ENCODE assay signal across 29 cellular contexts in genomic region chr9:36025751-36026150, GRCh38.
"Had no signal": no experiment of that assay in that cellular context is flagged by ENCODE, and none has a peak within 500 bp of the region (broad histone marks: within the 10 kb centered on the region; RNA-seq: fewer than 3 reads in every experiment).

No MANE protein-coding gene starts in this region.

- H3K36me3 Mint-ChIP-seq: activated naive CD4-positive, alpha-beta T cell treated with anti-CD3 and anti-CD28 coated beads, Interleukin-2, amount 50 U/mL, for 72 hours; brain had no signal

- H3K9me3 ChIP-seq: adrenal gland, Peyer's patch had no signal

- DNase-seq: activated CD4-positive, alpha-beta T cell treated with anti-CD3 and anti-CD28 coated beads, Interleukin-2, amount 10 ng/mL, durations not matched to agents 24 days and 14 days; activated CD4-positive, alpha-beta T cell treated with anti-CD3 and anti-CD28 coated beads, Interleukin-2, amount 50 U/mL, for 4 hours; activated CD8-positive, alpha-beta memory T cell treated with anti-CD3 and anti-CD28 coated beads, Interleukin-2, amount 50 U/mL, for 4 hours; activated CD8-positive, alpha-beta T cell treated with anti-CD3 and anti-CD28 coated beads, Interleukin-2, amount 10 ng/mL, durations not matched to agents 7 days and 5 days; activated gamma-delta T cell treated with Interleukin-2 at 50 U/mL for 16 hours; activated naive CD4-positive, alpha-beta T cell treated with anti-CD3 and anti-CD28 coated beads for 36 hours; activated T-cell treated with anti-CD3 and anti-CD28 coated beads for 4 hours; activated T-cell treated with anti-CD3 and anti-CD28 coated beads, Interleukin-2, amount 50 U/mL, for 4 hours; adrenal gland; central memory CD4-positive, alpha-beta T cell; MG63; NCI-H1048; NCI-H1105 treated with DMSO at 0.1 percent for 48 hours; NCI-H1436; NCI-H1694 treated with DMSO at 0.1 percent for 48 hours; NCI-H2029; NCI-H345; NCI-H526; NCI-H748 treated with DMSO at 0.1 percent for 48 hours; NK-92 treated with Interleukin-12 subunit alpha and Interleukin-12 subunit beta, amount 100 ng/mL, for 24 hours; PC-3; Peyer's patch; Right ventricle myocardium superior; RPMI8226; SW 1271 had no signal

- H3K9me3 Mint-ChIP-seq: activated CD4-positive, alpha-beta T cell treated with anti-CD3 and anti-CD28 coated beads, Interleukin-2, amount 10 ng/mL, durations not matched to agents 24 days and 14 days; activated naive CD4-positive, alpha-beta T cell treated with anti-CD3 and anti-CD28 coated beads for 36 hours; activated naive CD4-positive, alpha-beta T cell treated with anti-CD3 and anti-CD28 coated beads, Interleukin-2, amount 50 U/mL, for 72 hours; activated T-cell treated with anti-CD3 and anti-CD28 coated beads, Interleukin-2, amount 50 U/mL, for 4 hours; activated T-helper 1 cell treated with anti-CD3 and anti-CD28 coated beads, Interleukin-12 subunit alpha, Interleukin-12 subunit beta, Interleukin-2, Interleukin-4 antibody, amounts not matched to agents 30 ng/mL and 10 ng/mL and 1 ng/mL, durations not matched to agents 14 hours and 24 hours and 36 hours; brain; T-helper 2 cell treated with Interferon-gamma antibody and Interleukin-4, amounts not matched to agents 5 μg/mL and 100 μg/mL, for 36 hours had no signal

- H3K4me3 Mint-ChIP-seq: activated CD4-positive, alpha-beta T cell treated with anti-CD3 and anti-CD28 coated beads, Interleukin-2, amount 10 ng/mL, durations not matched to agents 24 days and 14 days; activated CD8-positive, alpha-beta T cell treated with anti-CD3 and anti-CD28 coated beads, Interleukin-2, amount 10 ng/mL, durations not matched to agents 7 days and 5 days; activated naive CD4-positive, alpha-beta T cell treated with anti-CD3 and anti-CD28 coated beads for 36 hours; activated T-cell treated with anti-CD3 and anti-CD28 coated beads, Interleukin-2, amount 50 U/mL, for 4 hours; activated T-helper 1 cell treated with anti-CD3 and anti-CD28 coated beads, Interleukin-12 subunit alpha, Interleukin-12 subunit beta, Interleukin-2, Interleukin-4 antibody, amounts not matched to agents 30 ng/mL and 10 ng/mL and 1 ng/mL, durations not matched to agents 14 hours and 24 hours and 36 hours; brain; T-helper 2 cell treated with Interferon-gamma antibody and Interleukin-4, amounts not matched to agents 5 μg/mL and 100 μg/mL, for 36 hours had no signal

- H3K27ac Mint-ChIP-seq: activated CD4-positive, alpha-beta T cell treated with anti-CD3 and anti-CD28 coated beads, Interleukin-2, amount 10 ng/mL, durations not matched to agents 24 days and 14 days; activated CD8-positive, alpha-beta T cell treated with anti-CD3 and anti-CD28 coated beads, Interleukin-2, amount 10 ng/mL, durations not matched to agents 7 days and 5 days; activated naive CD4-positive, alpha-beta T cell treated with anti-CD3 and anti-CD28 coated beads for 36 hours; activated naive CD4-positive, alpha-beta T cell treated with anti-CD3 and anti-CD28 coated beads, Interleukin-2, amount 50 U/mL, for 72 hours; activated T-helper 1 cell treated with anti-CD3 and anti-CD28 coated beads, Interleukin-12 subunit alpha, Interleukin-12 subunit beta, Interleukin-2, Interleukin-4 antibody, amounts not matched to agents 30 ng/mL and 10 ng/mL and 1 ng/mL, durations not matched to agents 14 hours and 24 hours and 36 hours; brain; T-helper 2 cell treated with Interferon-gamma antibody and Interleukin-4, amounts not matched to agents 5 μg/mL and 100 μg/mL, for 36 hours had no signal

- H3K4me1 Mint-ChIP-seq: activated CD4-positive, alpha-beta T cell treated with anti-CD3 and anti-CD28 coated beads, Interleukin-2, amount 10 ng/mL, durations not matched to agents 24 days and 14 days had no signal

- ATAC-seq: activated CD8-positive, alpha-beta T cell treated with anti-CD3 and anti-CD28 coated beads, Interleukin-2, amount 10 ng/mL, durations not matched to agents 7 days and 5 days; activated naive CD4-positive, alpha-beta T cell treated with anti-CD3 and anti-CD28 coated beads, Interleukin-2, amount 50 U/mL, for 72 hours; activated T-cell treated with anti-CD3 and anti-CD28 coated beads, Interleukin-2, amount 50 U/mL, for 4 hours; PC-3 had no signal

- H3K27ac ChIP-seq: adrenal gland, Peyer's patch had no signal
